12 cellular contexts compared by ENCODE assay signal in the genomic region with DNA sequence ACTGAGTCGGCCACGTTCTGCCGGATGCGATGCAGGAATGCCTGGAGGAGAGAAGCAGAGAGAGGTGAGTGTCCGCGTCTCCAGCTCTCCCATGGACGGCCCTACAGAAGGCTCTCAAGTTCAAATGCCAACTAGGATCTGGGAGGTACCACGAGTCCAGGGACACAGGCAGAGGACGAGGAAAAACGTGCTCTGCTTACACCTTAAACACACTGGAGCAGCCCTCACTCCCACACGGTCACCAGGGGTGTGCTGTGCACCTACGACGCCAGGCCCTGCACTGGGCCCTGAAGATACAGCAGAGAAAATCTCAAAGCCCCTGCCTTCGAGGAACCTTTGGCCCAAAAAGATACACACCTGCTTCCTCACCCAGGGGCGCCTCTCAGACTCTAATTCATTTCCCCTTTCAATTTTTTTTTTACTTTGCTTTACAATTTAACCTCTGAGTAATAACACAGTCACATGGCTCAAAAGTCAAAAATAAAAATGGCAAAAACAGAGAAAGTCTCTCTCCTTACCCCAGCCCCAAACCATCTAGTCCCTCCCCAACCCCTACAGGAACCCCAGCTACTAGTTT.
DNase-seq lines count a peak whose midpoint lies in the region; ATAC-seq, FAIRE-seq and TF ChIP-seq lines count a peak whose summit lies in the region.
"Had no signal": no experiment of that assay in that cellular context is flagged by ENCODE, and none has a peak within 500 bp of the region (broad histone marks: within the 10 kb centered on the region; RNA-seq: fewer than 3 reads in every experiment).

No MANE protein-coding gene starts in this region.

- no peaks in the 10 kb centered on the region for H3K27me3 Mint-ChIP-seq in stimulated activated naive CD8-positive, alpha-beta T cell treated with anti-CD3 and anti-CD28 coated beads, Interleukin-15, Interleukin-2, amounts not matched to agents 100 ng/mL and 50 ng/mL, for 24 hours
- no peaks in the 10 kb centered on the region for H3K27me3 Mint-ChIP-seq in activated CD4-positive, alpha-beta memory T cell treated with anti-CD3 and anti-CD28 coated beads for 36 hours
- peaks cover 35% of the 10 kb centered on the region for H3K27me3 Mint-ChIP-seq in endothelial cell (ENCODE audit: unreplicated experiment)

- no peak for DNase-seq in stimulated activated naive CD8-positive, alpha-beta T cell treated with anti-CD3 and anti-CD28 coated beads, Interleukin-15, Interleukin-2, amounts not matched to agents 100 U/mL and 50 U/mL, for 24 hours
- DNase-seq in activated CD4-positive, alpha-beta memory T cell treated with anti-CD3 and anti-CD28 coated beads for 36 hours: no peak
- DNase-seq in endothelial cell (ENCODE audit: low spot score): no peak
- DNase-seq in middle frontal gyrus (ENCODE audit: extremely low spot score, low spot score): no peak
- no peak for DNase-seq in RCC 7860 (ENCODE audit: low spot score)
- no peak for DNase-seq in NCI-H2029 (lab: John Stamatoyannopoulos, UW)
- DNase-seq: NCI-H226; PC-3; stimulated activated CD4-positive, alpha-beta T cell treated with anti-CD3 and anti-CD28 coated beads, Interleukin-4, amount 100 ng/mL, for 24 hours had no signal

- POLR2A ChIA-PET in activated CD4-positive, alpha-beta memory T cell treated with anti-CD3 and anti-CD28 coated beads for 36 hours (lab: Charles Lee): interaction anchor here (1.0 kb wide), 1 partner anchor 36 kb away, joined by 6 read pairs; no protein-coding TSS in a partner anchor

- peaks cover 57% of the 10 kb centered on the region for H3K4me1 Mint-ChIP-seq in stimulated activated naive CD8-positive, alpha-beta T cell treated with anti-CD3 and anti-CD28 coated beads, Interleukin-15, Interleukin-2, amounts not matched to agents 100 ng/mL and 50 ng/mL, for 24 hours (ENCODE audit: low read depth)
- peaks cover 56% of the 10 kb centered on the region for H3K4me1 Mint-ChIP-seq in activated CD4-positive, alpha-beta memory T cell treated with anti-CD3 and anti-CD28 coated beads for 36 hours (ENCODE audit: low read depth)
- peaks cover 70% of the 10 kb centered on the region for H3K4me1 Mint-ChIP-seq in endothelial cell (ENCODE audit: unreplicated experiment)

- CTCF ChIA-PET in activated CD4-positive, alpha-beta memory T cell treated with anti-CD3 and anti-CD28 coated beads for 36 hours (lab: Charles Lee): interaction anchor here (0.5 kb wide), 1 partner anchor 83 kb away, joined by 3 read pairs; no protein-coding TSS in a partner anchor

- TF ChIP-seq CTCF in endothelial cell (IDR thresholded peaks at IDR 0.05; ENCODE audit: unreplicated experiment): no peak

- H3K27ac Mint-ChIP-seq in stimulated activated naive CD8-positive, alpha-beta T cell treated with anti-CD3 and anti-CD28 coated beads, Interleukin-15, Interleukin-2, amounts not matched to agents 100 ng/mL and 50 ng/mL, for 24 hours: peak overlapping the region; percentile 81
- peak overlapping the region; percentile 75 for H3K27ac Mint-ChIP-seq in activated CD4-positive, alpha-beta memory T cell treated with anti-CD3 and anti-CD28 coated beads for 36 hours
- H3K27ac Mint-ChIP-seq in endothelial cell (ENCODE audit: unreplicated experiment): peak overlapping the region; percentile 83

- no peak for ATAC-seq in stimulated activated naive CD8-positive, alpha-beta T cell treated with anti-CD3 and anti-CD28 coated beads, Interleukin-15, Interleukin-2, amounts not matched to agents 100 U/mL and 50 U/mL, for 24 hours
- ATAC-seq: PC-3 had no signal

- H3K4me3 Mint-ChIP-seq in stimulated activated naive CD8-positive, alpha-beta T cell treated with anti-CD3 and anti-CD28 coated beads, Interleukin-15, Interleukin-2, amounts not matched to agents 100 ng/mL and 50 ng/mL, for 24 hours: no peak overlapping the region
- H3K4me3 Mint-ChIP-seq in activated CD4-positive, alpha-beta memory T cell treated with anti-CD3 and anti-CD28 coated beads for 36 hours: no peak overlapping the region
- H3K4me3 Mint-ChIP-seq in endothelial cell (ENCODE audit: unreplicated experiment): peak overlapping the region; percentile 10

- peaks cover 47% of the 10 kb centered on the region for H3K36me3 Mint-ChIP-seq in stimulated activated naive CD8-positive, alpha-beta T cell treated with anti-CD3 and anti-CD28 coated beads, Interleukin-15, Interleukin-2, amounts not matched to agents 100 ng/mL and 50 ng/mL, for 24 hours (ENCODE audit: low read depth)
- H3K36me3 Mint-ChIP-seq in activated CD4-positive, alpha-beta memory T cell treated with anti-CD3 and anti-CD28 coated beads for 36 hours: peaks cover 20% of the 10 kb centered on the region
- H3K36me3 Mint-ChIP-seq in endothelial cell (ENCODE audit: low read depth, unreplicated experiment): peaks cover 74% of the 10 kb centered on the region

- FAIRE-seq in RCC 7860 (lab: Jason Lieb, UNC): no peak
- FAIRE-seq: islet of Langerhans had no signal

- H3K9me3 Mint-ChIP-seq in stimulated activated naive CD8-positive, alpha-beta T cell treated with anti-CD3 and anti-CD28 coated beads, Interleukin-15, Interleukin-2, amounts not matched to agents 100 ng/mL and 50 ng/mL, for 24 hours: no peaks in the 10 kb centered on the region
- H3K9me3 Mint-ChIP-seq in activated CD4-positive, alpha-beta memory T cell treated with anti-CD3 and anti-CD28 coated beads for 36 hours: no peaks in the 10 kb centered on the region
- no peaks in the 10 kb centered on the region for H3K9me3 Mint-ChIP-seq in endothelial cell (ENCODE audit: unreplicated experiment)

- intact Hi-C loops in activated CD4-positive, alpha-beta memory T cell treated with anti-CD3 and anti-CD28 coated beads for 36 hours (cut with micrococcal nuclease): no loop called here

- H3K27ac ChIP-seq in temporal lobe (ENCODE audit: low read depth, low read length): peak overlapping the region; percentile 97
